Comparison of ENCODE assay signal across 8 cellular contexts in genomic region chr4:15232725-15233597, GRCh38.
A peak's percentile ranks its signal among the peaks of the same experiment; 100 is the strongest.
DNase-seq lines count a peak whose midpoint lies in the region; ATAC-seq lines count a peak whose summit lies in the region.

No MANE protein-coding gene starts in this region.

- ATAC-seq in GM21447 (IDR thresholded peaks at IDR 0.05; ENCODE audit: unreplicated experiment) (peak; percentile 35), HG03520 (IDR thresholded peaks at IDR 0.05; ENCODE audit: unreplicated experiment) (no peak)

- peaks cover 0 to 3% (median 0%) of the 10 kb centered on the region in 3 donors for H3K27me3 ChIP-seq in skeletal muscle tissue (ENCODE audit: control insufficient read depth in 3 of 3, insufficient read depth in 3 of 3, low read length in 3 of 3)

- peak overlapping the region; percentile 15 for H3K27ac ChIP-seq in skeletal muscle tissue (ENCODE audit: low read depth, low read length)

- no peak overlapping the region for H3K4me3 ChIP-seq in skeletal muscle tissue (ENCODE audit: low read length in 3 of 3)

- H3K9me3 ChIP-seq in skeletal muscle tissue (ENCODE audit: control insufficient read depth in 3 of 3, low read length in 3 of 3) = no peaks in the 10 kb centered on the region

- peak overlapping the region; percentile 36 for H3K27ac Mint-ChIP-seq in activated CD4-positive, alpha-beta T cell treated with anti-CD3 and anti-CD28 coated beads, Interleukin-2, amount 10 ng/mL, durations not matched to agents 7 days and 5 days

- H3K4me1 ChIP-seq in skeletal muscle tissue (ENCODE audit: control insufficient read depth in 3 of 3, insufficient read depth in 3 of 3, low read length in 3 of 3) = peaks cover 3 to 13% (median 4%) of the 10 kb centered on the region in 3 donors

- peaks cover 29% of the 10 kb centered on the region for H3K4me1 Mint-ChIP-seq in activated CD4-positive, alpha-beta T cell treated with anti-CD3 and anti-CD28 coated beads, Interleukin-2, amount 10 ng/mL, durations not matched to agents 7 days and 5 days

- no peak overlapping the region for H3K9ac ChIP-seq in skeletal muscle tissue (ENCODE audit: low read depth in 1 of 3, low read length in 3 of 3)

- DNase-seq in A172 (ENCODE audit: low spot score) (peak; percentile 8), globus pallidus (ENCODE audit: low spot score) (peak; percentile 53), GM19240 (ENCODE audit: insufficient read length, low spot score) (no peak), NOMO-1 treated with DMSO at 0.1 percent for 48 hours (lab: John Stamatoyannopoulos, UW; ENCODE audit: unreplicated experiment) (no peak)
- DNase-seq in activated CD4-positive, alpha-beta T cell treated with anti-CD3 and anti-CD28 coated beads, Interleukin-2, amount 10 ng/mL, durations not matched to agents 7 days and 5 days = peak; percentile 9

- peak overlapping the region; percentile 34 for H3K4me3 Mint-ChIP-seq in activated CD4-positive, alpha-beta T cell treated with anti-CD3 and anti-CD28 coated beads, Interleukin-2, amount 10 ng/mL, durations not matched to agents 7 days and 5 days

- peaks cover 2% of the 10 kb centered on the region for H3K27me3 Mint-ChIP-seq in activated CD4-positive, alpha-beta T cell treated with anti-CD3 and anti-CD28 coated beads, Interleukin-2, amount 10 ng/mL, durations not matched to agents 7 days and 5 days

- no peaks in the 10 kb centered on the region for H3K36me3 Mint-ChIP-seq in activated CD4-positive, alpha-beta T cell treated with anti-CD3 and anti-CD28 coated beads, Interleukin-2, amount 10 ng/mL, durations not matched to agents 7 days and 5 days (ENCODE audit: low read depth)

- POLR2A ChIA-PET in activated CD4-positive, alpha-beta T cell treated with anti-CD3 and anti-CD28 coated beads, Interleukin-2, amount 10 ng/mL, durations not matched to agents 7 days and 5 days (lab: Charles Lee) = no interaction called here

- CTCF ChIA-PET in activated CD4-positive, alpha-beta T cell treated with anti-CD3 and anti-CD28 coated beads, Interleukin-2, amount 10 ng/mL, durations not matched to agents 7 days and 5 days (lab: Charles Lee) = interaction anchor here (0.6 to 1.6 kb wide), 3 partner anchors 160 to 166 kb away, joined by 3 to 4 read pairs (median 4); no protein-coding TSS in a partner anchor

- H3K9me3 Mint-ChIP-seq in activated CD4-positive, alpha-beta T cell treated with anti-CD3 and anti-CD28 coated beads, Interleukin-2, amount 10 ng/mL, durations not matched to agents 7 days and 5 days = no peaks in the 10 kb centered on the region

- no peaks in the 10 kb centered on the region for H3K36me3 ChIP-seq in skeletal muscle tissue (ENCODE audit: control insufficient read depth in 3 of 3, insufficient read depth in 3 of 3, low read length in 3 of 3)

Comparison
In these comparisons a context has a peak if more than half of its experiments do, and no peak if none do; other contexts are left out.
1. DNase-seq: peak in A172 (single experiment), activated CD4-positive, alpha-beta T cell treated with anti-CD3 and anti-CD28 coated beads, Interleukin-2, amount 10 ng/mL, durations not matched to agents 7 days and 5 days (single experiment) and globus pallidus (single experiment); none in GM19240 (single experiment) and NOMO-1 treated with DMSO at 0.1 percent for 48 hours (single experiment).